2 cellular contexts compared by ENCODE assay signal in genomic region chr3:27591811-27592210, GRCh38.
TF ChIP-seq lines count a peak whose summit lies in the region.

No MANE protein-coding gene starts in this region.

TF ChIP-seq in SK-N-SH, 30 proteins besides CTCF, POLR2A, EP300 and RAD21 (continued from another document):
- TF ChIP-seq PBX3 (IDR thresholded peaks at IDR 0.05), result no peak
- TF ChIP-seq FOSL2 (IDR thresholded peaks at IDR 0.05; ENCODE audit: borderline replicate concordance, low read depth), result no peak
- TF ChIP-seq NRF1 (IDR thresholded peaks at IDR 0.05; ENCODE audit: low read depth, low read length), result no peak
- TF ChIP-seq USF1 (IDR thresholded peaks at IDR 0.05; ENCODE audit: borderline replicate concordance, low read depth), result no peak
- TF ChIP-seq, protein P1, sequence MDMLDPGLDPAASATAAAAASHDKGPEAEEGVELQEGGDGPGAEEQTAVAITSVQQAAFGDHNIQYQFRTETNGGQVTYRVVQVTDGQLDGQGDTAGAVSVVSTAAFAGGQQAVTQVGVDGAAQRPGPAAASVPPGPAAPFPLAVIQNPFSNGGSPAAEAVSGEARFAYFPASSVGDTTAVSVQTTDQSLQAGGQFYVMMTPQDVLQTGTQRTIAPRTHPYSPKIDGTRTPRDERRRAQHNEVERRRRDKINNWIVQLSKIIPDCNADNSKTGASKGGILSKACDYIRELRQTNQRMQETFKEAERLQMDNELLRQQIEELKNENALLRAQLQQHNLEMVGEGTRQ (IDR thresholded peaks at IDR 0.05; ENCODE audit: borderline replicate concordance, low read depth, low read length), result no peak
- TF ChIP-seq TCF12 (IDR thresholded peaks at IDR 0.05), result no peak
- TF ChIP-seq FOXJ3 (CRISPR knock-in tag; IDR thresholded peaks at IDR 0.05), result no peak
- no peak for TF ChIP-seq RFX5 (IDR thresholded peaks at IDR 0.05; ENCODE audit: low read length)
- TF ChIP-seq ZBTB33 (IDR thresholded peaks at IDR 0.05; ENCODE audit: borderline replicate concordance, low read depth), result no peak
- TF ChIP-seq JUND (IDR thresholded peaks at IDR 0.05), result no peak
- no peak for TF ChIP-seq CHD2 (IDR thresholded peaks at IDR 0.05; ENCODE audit: low read length, partially characterized antibody)
- TF ChIP-seq GATA2 (CRISPR knock-in tag; IDR thresholded peaks at IDR 0.05), result no peak
- TF ChIP-seq SIN3A (IDR thresholded peaks at IDR 0.05; ENCODE audit: borderline replicate concordance, low read depth, low read length), result no peak
- TF ChIP-seq EZH2phosphoT487 (IDR thresholded peaks at IDR 0.05; ENCODE audit: borderline replicate concordance, low read depth), result no peak
- no peak for TF ChIP-seq POLR2AphosphoS5 (IDR thresholded peaks at IDR 0.05; ENCODE audit: low read depth, low read length)

TF ChIP-seq in SK-N-SH treated with all-trans-retinoic acid at 6 μM for 48 hours, 23 proteins besides CTCF, POLR2A, EP300 and RAD21 (continued from another document):
- TF ChIP-seq, protein P2, sequence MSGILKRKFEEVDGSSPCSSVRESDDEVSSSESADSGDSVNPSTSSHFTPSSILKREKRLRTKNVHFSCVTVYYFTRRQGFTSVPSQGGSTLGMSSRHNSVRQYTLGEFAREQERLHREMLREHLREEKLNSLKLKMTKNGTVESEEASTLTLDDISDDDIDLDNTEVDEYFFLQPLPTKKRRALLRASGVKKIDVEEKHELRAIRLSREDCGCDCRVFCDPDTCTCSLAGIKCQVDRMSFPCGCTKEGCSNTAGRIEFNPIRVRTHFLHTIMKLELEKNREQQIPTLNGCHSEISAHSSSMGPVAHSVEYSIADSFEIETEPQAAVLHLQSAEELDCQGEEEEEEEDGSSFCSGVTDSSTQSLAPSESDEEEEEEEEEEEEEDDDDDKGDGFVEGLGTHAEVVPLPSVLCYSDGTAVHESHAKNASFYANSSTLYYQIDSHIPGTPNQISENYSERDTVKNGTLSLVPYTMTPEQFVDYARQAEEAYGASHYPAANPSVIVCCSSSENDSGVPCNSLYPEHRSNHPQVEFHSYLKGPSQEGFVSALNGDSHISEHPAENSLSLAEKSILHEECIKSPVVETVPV (CRISPR knock-in tag; IDR thresholded peaks at IDR 0.05), result no peak
- TF ChIP-seq PPARA (CRISPR knock-in tag; IDR thresholded peaks at IDR 0.05; ENCODE audit: borderline replicate concordance) (no peak), POU6F1 (CRISPR knock-in tag; IDR thresholded peaks at IDR 0.05; ENCODE audit: borderline replicate concordance, low read depth) (no peak), OSR1 (CRISPR knock-in tag; IDR thresholded peaks at IDR 0.05) (no peak), PATZ1 (CRISPR knock-in tag; IDR thresholded peaks at IDR 0.05; ENCODE audit: borderline replicate concordance) (no peak), ARNTL (CRISPR knock-in tag; IDR thresholded peaks at IDR 0.05; ENCODE audit: borderline replicate concordance, low read depth) (no peak), ZFP3 (CRISPR knock-in tag; IDR thresholded peaks at IDR 0.05) (no peak), ZNF70 (CRISPR knock-in tag; IDR thresholded peaks at IDR 0.05) (no peak), ESRRG (CRISPR knock-in tag; IDR thresholded peaks at IDR 0.05) (no peak), CSDC2 (CRISPR knock-in tag; IDR thresholded peaks at IDR 0.05) (no peak), GLIS3 (CRISPR knock-in tag; IDR thresholded peaks at IDR 0.05) (no peak), TOX (CRISPR knock-in tag; IDR thresholded peaks at IDR 0.05; ENCODE audit: borderline replicate concordance) (no peak), BACH2 (CRISPR knock-in tag; IDR thresholded peaks at IDR 0.05; ENCODE audit: borderline replicate concordance) (no peak), ZNF8 (CRISPR knock-in tag; IDR thresholded peaks at IDR 0.05) (no peak), CREB5 (CRISPR knock-in tag; IDR thresholded peaks at IDR 0.05; ENCODE audit: low read depth) (no peak), ZC3H10 (CRISPR knock-in tag; IDR thresholded peaks at IDR 0.05) (no peak)
- TF ChIP-seq, protein P3, sequence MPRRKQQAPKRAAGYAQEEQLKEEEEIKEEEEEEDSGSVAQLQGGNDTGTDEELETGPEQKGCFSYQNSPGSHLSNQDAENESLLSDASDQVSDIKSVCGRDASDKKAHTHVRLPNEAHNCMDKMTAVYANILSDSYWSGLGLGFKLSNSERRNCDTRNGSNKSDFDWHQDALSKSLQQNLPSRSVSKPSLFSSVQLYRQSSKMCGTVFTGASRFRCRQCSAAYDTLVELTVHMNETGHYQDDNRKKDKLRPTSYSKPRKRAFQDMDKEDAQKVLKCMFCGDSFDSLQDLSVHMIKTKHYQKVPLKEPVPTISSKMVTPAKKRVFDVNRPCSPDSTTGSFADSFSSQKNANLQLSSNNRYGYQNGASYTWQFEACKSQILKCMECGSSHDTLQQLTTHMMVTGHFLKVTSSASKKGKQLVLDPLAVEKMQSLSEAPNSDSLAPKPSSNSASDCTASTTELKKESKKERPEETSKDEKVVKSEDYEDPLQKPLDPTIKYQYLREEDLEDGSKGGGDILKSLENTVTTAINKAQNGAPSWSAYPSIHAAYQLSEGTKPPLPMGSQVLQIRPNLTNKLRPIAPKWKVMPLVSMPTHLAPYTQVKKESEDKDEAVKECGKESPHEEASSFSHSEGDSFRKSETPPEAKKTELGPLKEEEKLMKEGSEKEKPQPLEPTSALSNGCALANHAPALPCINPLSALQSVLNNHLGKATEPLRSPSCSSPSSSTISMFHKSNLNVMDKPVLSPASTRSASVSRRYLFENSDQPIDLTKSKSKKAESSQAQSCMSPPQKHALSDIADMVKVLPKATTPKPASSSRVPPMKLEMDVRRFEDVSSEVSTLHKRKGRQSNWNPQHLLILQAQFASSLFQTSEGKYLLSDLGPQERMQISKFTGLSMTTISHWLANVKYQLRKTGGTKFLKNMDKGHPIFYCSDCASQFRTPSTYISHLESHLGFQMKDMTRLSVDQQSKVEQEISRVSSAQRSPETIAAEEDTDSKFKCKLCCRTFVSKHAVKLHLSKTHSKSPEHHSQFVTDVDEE (CRISPR knock-in tag; IDR thresholded peaks at IDR 0.05), result no peak
